18 cellular contexts compared by ENCODE assay signal in the genomic region with DNA sequence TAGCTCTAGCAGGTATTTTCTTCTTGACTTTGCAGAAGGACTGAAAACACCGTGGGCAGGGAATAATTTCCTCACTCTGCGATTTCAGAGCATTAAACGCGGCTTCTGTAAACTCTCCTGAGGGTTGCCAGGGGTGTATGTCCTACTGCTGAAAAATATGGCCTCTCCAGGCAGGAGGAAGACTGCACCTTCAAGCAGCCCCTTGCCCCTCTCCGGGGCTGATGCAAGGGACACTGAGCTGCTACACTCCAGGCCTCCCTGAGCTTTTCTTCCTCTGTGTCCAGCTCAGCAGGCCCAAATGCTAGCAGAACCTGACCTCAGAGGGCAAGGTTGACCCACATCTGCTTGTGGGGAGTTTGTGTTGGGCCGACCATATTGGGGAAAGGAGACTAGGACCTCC. TPM values are rescaled to one million over a fixed set of nuclear protein-coding genes. Genes with fewer than 3 reads are reported as not detected.
DNase-seq lines count a peak whose midpoint lies in the region; ATAC-seq and TF ChIP-seq lines count a peak whose summit lies in the region.
"Had no signal": no experiment of that assay in that cellular context is flagged by ENCODE, and none has a peak within 500 bp of the region (broad histone marks: within the 10 kb centered on the region; RNA-seq: fewer than 3 reads in every experiment).

No MANE protein-coding gene starts in this region.

- H3K4me1 ChIP-seq in CD4-positive, alpha-beta memory T cell (ENCODE audit: insufficient read depth, low read length), result peaks cover 56% of the 10 kb centered on the region
- peaks cover 0 to 9% (median 4%) of the 10 kb centered on the region in 4 donors for H3K4me1 ChIP-seq in Peyer's patch
- H3K4me1 ChIP-seq in neural progenitor cell, result no peaks in the 10 kb centered on the region
- no peaks in the 10 kb centered on the region for H3K4me1 ChIP-seq in foreskin keratinocyte
- H3K4me1 ChIP-seq: BE2C had no signal

- no peak overlapping the region for H3K9ac ChIP-seq in neural progenitor cell

- no peak for TF ChIP-seq POLR2A in Peyer's patch (IDR thresholded peaks at IDR 0.05)

- H3K27ac Mint-ChIP-seq in CD4-positive, alpha-beta memory T cell, result peak overlapping the region; percentile 88 to 98 (median 96)
- H3K27ac Mint-ChIP-seq in activated naive CD8-positive, alpha-beta T cell treated with anti-CD3 and anti-CD28 coated beads, Interleukin-2, amount 10 ng/mL, durations not matched to agents 7 days and 5 days, result peak overlapping the region; percentile 97
- H3K27ac Mint-ChIP-seq in neural progenitor cell, result peak overlapping the region; percentile 89
- H3K27ac Mint-ChIP-seq: dendritic cell treated with granulocyte-macrophage colony-stimulating factor and Interleukin-4, amounts not matched to agents 40 ng/mL and 50 ng/mL, for 4 days had no signal

- ATAC-seq in activated naive CD8-positive, alpha-beta T cell treated with anti-CD3 and anti-CD28 coated beads, Interleukin-2, amount 10 ng/mL, durations not matched to agents 7 days and 5 days (ENCODE audit: low read depth), result no peak
- ATAC-seq in HG02852 (IDR thresholded peaks at IDR 0.05; ENCODE audit: unreplicated experiment), result no peak
- ATAC-seq in foreskin keratinocyte, result no peak
- no peak for ATAC-seq in HG03025 (IDR thresholded peaks at IDR 0.05; ENCODE audit: low FRiP score, unreplicated experiment)
- ATAC-seq: esophagus mucosa, right cardiac atrium had no signal

- H3F3A ChIP-seq in neural progenitor cell (ENCODE audit: low read depth), result no peaks in the 10 kb centered on the region

- no peaks in the 10 kb centered on the region for H3K9me3 ChIP-seq in CD4-positive, alpha-beta memory T cell (ENCODE audit: control insufficient read depth in 1 of 2, low read length in 2 of 2)
- H3K9me3 ChIP-seq in Peyer's patch (no peaks in the 10 kb centered on the region), neural progenitor cell (ENCODE audit: low read depth) (no peaks in the 10 kb centered on the region)
- H3K9me3 ChIP-seq: BE2C, neutrophil, thoracic aorta had no signal

- H2AFZ ChIP-seq in neural progenitor cell (replicated peaks), result no peak overlapping the region

- H3K4me3 Mint-ChIP-seq in CD4-positive, alpha-beta memory T cell, result peak overlapping the region; percentile 93 to 98 (median 96)
- peak overlapping the region; percentile 87 for H3K4me3 Mint-ChIP-seq in activated naive CD8-positive, alpha-beta T cell treated with anti-CD3 and anti-CD28 coated beads, Interleukin-2, amount 10 ng/mL, durations not matched to agents 7 days and 5 days
- no peak overlapping the region for H3K4me3 Mint-ChIP-seq in neural progenitor cell
- H3K4me3 Mint-ChIP-seq: dendritic cell treated with granulocyte-macrophage colony-stimulating factor and Interleukin-4, amounts not matched to agents 40 ng/mL and 50 ng/mL, for 4 days had no signal

- CTCF ChIA-PET in CD4-positive, alpha-beta memory T cell (lab: Charles Lee; ENCODE audit: partially characterized antibody), result no interaction called here

- no peaks in the 10 kb centered on the region for H3K27me3 Mint-ChIP-seq in CD4-positive, alpha-beta memory T cell
- no peaks in the 10 kb centered on the region for H3K27me3 Mint-ChIP-seq in activated naive CD8-positive, alpha-beta T cell treated with anti-CD3 and anti-CD28 coated beads, Interleukin-2, amount 10 ng/mL, durations not matched to agents 7 days and 5 days
- H3K27me3 Mint-ChIP-seq in neural progenitor cell (ENCODE audit: insufficient read depth, low read depth), result peaks cover 10% of the 10 kb centered on the region

- TF ChIP-seq CTCF in Peyer's patch (IDR thresholded peaks at IDR 0.05) (no peak), neural progenitor cell (IDR thresholded peaks at IDR 0.05) (no peak), foreskin keratinocyte (conservative IDR thresholded peaks at IDR 0.05) (no peak)

- no peaks in the 10 kb centered on the region for H3K27me3 ChIP-seq in CD4-positive, alpha-beta memory T cell (ENCODE audit: insufficient read depth, low read length)
- H3K27me3 ChIP-seq in Peyer's patch (no peaks in the 10 kb centered on the region), neural progenitor cell (peaks cover 2% of the 10 kb centered on the region), foreskin keratinocyte (no peaks in the 10 kb centered on the region)
- H3K27me3 ChIP-seq: BE2C had no signal

- H3K4me1 Mint-ChIP-seq in CD4-positive, alpha-beta memory T cell, result peaks cover 39 to 70% (median 51%) of the 10 kb centered on the region in 4 donors
- H3K4me1 Mint-ChIP-seq in activated naive CD8-positive, alpha-beta T cell treated with anti-CD3 and anti-CD28 coated beads, Interleukin-2, amount 10 ng/mL, durations not matched to agents 7 days and 5 days, result peaks cover 51% of the 10 kb centered on the region
- peaks cover 14% of the 10 kb centered on the region for H3K4me1 Mint-ChIP-seq in neural progenitor cell

- peaks cover 0 to 3% (median 0%) of the 10 kb centered on the region in 8 donors for H3K9me3 Mint-ChIP-seq in CD4-positive, alpha-beta memory T cell
- H3K9me3 Mint-ChIP-seq in activated naive CD8-positive, alpha-beta T cell treated with anti-CD3 and anti-CD28 coated beads, Interleukin-2, amount 10 ng/mL, durations not matched to agents 7 days and 5 days, result peaks cover 1% of the 10 kb centered on the region
- peaks cover 3% of the 10 kb centered on the region for H3K9me3 Mint-ChIP-seq in neural progenitor cell

- peaks cover 44 to 59% of the 10 kb centered on the region in 2 donors for H3K36me3 Mint-ChIP-seq in CD4-positive, alpha-beta memory T cell
- peaks cover 38% of the 10 kb centered on the region for H3K36me3 Mint-ChIP-seq in activated naive CD8-positive, alpha-beta T cell treated with anti-CD3 and anti-CD28 coated beads, Interleukin-2, amount 10 ng/mL, durations not matched to agents 7 days and 5 days
- no peaks in the 10 kb centered on the region for H3K36me3 Mint-ChIP-seq in neural progenitor cell

- DNase-seq in CD4-positive, alpha-beta memory T cell, result no peak
- DNase-seq in Peyer's patch (no peak), neural progenitor cell (ENCODE audit: low spot score) (no peak), foreskin keratinocyte (no peak)
- peak; percentile 44 for DNase-seq in activated naive CD8-positive, alpha-beta T cell treated with anti-CD3 and anti-CD28 coated beads, Interleukin-2, amount 10 ng/mL, durations not matched to agents 7 days and 5 days
- DNase-seq: activated effector memory CD4-positive, alpha-beta T cell treated with Interleukin-2 at 50 U/mL for 16 hours; BE2C; HCEC 1CT; NCI-H1417 treated with DMSO at 0.1 percent for 48 hours; NCI-H226; right cardiac atrium had no signal

- H3K79me2 ChIP-seq in neural progenitor cell (ENCODE audit: low read depth), result no peaks in the 10 kb centered on the region

- H3K4me3 ChIP-seq in CD4-positive, alpha-beta memory T cell (ENCODE audit: low read length in 2 of 2), result peak overlapping the region; percentile 92 to 99
- H3K4me3 ChIP-seq in Peyer's patch, result peak overlapping the region; percentile 14 to 43 (median 33)
- H3K4me3 ChIP-seq in neural progenitor cell, result no peak overlapping the region
- H3K4me3 ChIP-seq: thoracic aorta had no signal

- intact Hi-C loops in CD4-positive, alpha-beta memory T cell (cut with micrococcal nuclease), result no loop called here

- no peaks in the 10 kb centered on the region for H4K20me1 ChIP-seq in neural progenitor cell (ENCODE audit: low read depth)

- H3K27ac ChIP-seq in CD4-positive, alpha-beta memory T cell (ENCODE audit: low read depth, low read length), result peak overlapping the region; percentile 92
- peak overlapping the region; percentile 30 to 73 (median 58) for H3K27ac ChIP-seq in Peyer's patch
- no peak overlapping the region for H3K27ac ChIP-seq in neural progenitor cell
- no peak overlapping the region for H3K27ac ChIP-seq in foreskin keratinocyte
- H3K27ac ChIP-seq: neutrophil, thoracic aorta had no signal

- POLR2A ChIA-PET in CD4-positive, alpha-beta memory T cell (lab: Charles Lee; ENCODE audit: partially characterized antibody), result interaction anchor here (1.0 to 1.5 kb wide), 2 partner anchors 32 to 62 kb away, joined by 3 to 4 read pairs; no protein-coding TSS in a partner anchor
- POLR2A ChIA-PET in activated naive CD8-positive, alpha-beta T cell treated with anti-CD3 and anti-CD28 coated beads, Interleukin-2, amount 10 ng/mL, durations not matched to agents 7 days and 5 days (lab: Charles Lee), result interaction anchor here (0.9 to 2.6 kb wide), 3 partner anchors 68 to 138 kb away, joined by 3 to 10 read pairs (median 3); no protein-coding TSS in a partner anchor

- peaks cover 14% of the 10 kb centered on the region for H3K36me3 ChIP-seq in CD4-positive, alpha-beta memory T cell (ENCODE audit: insufficient read depth, low read length)
- H3K36me3 ChIP-seq in Peyer's patch, result no peaks in the 10 kb centered on the region
- no peaks in the 10 kb centered on the region for H3K36me3 ChIP-seq in neural progenitor cell
- H3K36me3 ChIP-seq: BE2C, neutrophil, thoracic aorta had no signal

- no peak overlapping the region for H3K4me2 ChIP-seq in neural progenitor cell

RNA-seq across cellular contexts. Expression of gene CD6, which starts 2.2 kb away (rescaled TPM):
- total RNA-seq in CD4-positive, alpha-beta memory T cell, result 100 to 1,000 TPM; 414 to 428 TPM
- 100 to 1,000 TPM; 281 to 298 TPM for polyA plus RNA-seq in CD4-positive, alpha-beta memory T cell
- total RNA-seq in Peyer's patch (10 to 100 TPM in 1 of 4 donors, 1 to 10 TPM in 3; 3.3 to 15.7 (median 4.7) TPM), neural progenitor cell (ENCODE audit: low replicate concordance) (not detected in 2 replicates), foreskin keratinocyte (0.14 and 0.18 TPM in 2 replicates)
- total RNA-seq in activated naive CD8-positive, alpha-beta T cell treated with anti-CD3 and anti-CD28 coated beads, Interleukin-2, amount 10 ng/mL, durations not matched to agents 7 days and 5 days, result 100 to 1,000 TPM; 274 to 285 TPM
- polyA plus RNA-seq in foreskin keratinocyte, result 0.07 and 0.16 TPM in 2 replicates
- total RNA-seq: LHCN-M2 had no signal

RNA-seq across cellular contexts. Expression of gene SLC15A3, which starts 21.7 kb away (rescaled TPM):
- 1 to 10 TPM; 4.6 to 5.4 TPM for total RNA-seq in CD4-positive, alpha-beta memory T cell
- polyA plus RNA-seq in CD4-positive, alpha-beta memory T cell, result under 1 TPM in 1 of 2 donors, not detected in 1; 0.29 TPM
- 10 to 100 TPM in 1 of 4 donors, 1 to 10 TPM in 3; 3.7 to 61.9 (median 8.8) TPM for total RNA-seq in Peyer's patch
- total RNA-seq in activated naive CD8-positive, alpha-beta T cell treated with anti-CD3 and anti-CD28 coated beads, Interleukin-2, amount 10 ng/mL, durations not matched to agents 7 days and 5 days, result 1 to 10 TPM; 7.2 to 7.4 TPM
- total RNA-seq in neural progenitor cell (ENCODE audit: low replicate concordance), result 1.4 and 3.3 TPM in 2 replicates
- 2.6 and 7.5 TPM in 2 replicates for total RNA-seq in foreskin keratinocyte
- polyA plus RNA-seq in foreskin keratinocyte, result 2.4 and 10.3 TPM in 2 replicates

RNA-seq across cellular contexts. Expression of gene TMEM132A, which starts 49.4 kb away (rescaled TPM):
- under 1 TPM; 0.78 to 0.93 TPM for total RNA-seq in CD4-positive, alpha-beta memory T cell
- not detected for polyA plus RNA-seq in CD4-positive, alpha-beta memory T cell
- total RNA-seq in Peyer's patch (10 to 100 TPM in 1 of 4 donors, 1 to 10 TPM in 3; 1.6 to 28.9 (median 4.0) TPM), neural progenitor cell (ENCODE audit: low replicate concordance) (34.0 and 77.2 TPM in 2 replicates), foreskin keratinocyte (79.5 and 103 TPM in 2 replicates)
- 1 to 10 TPM in 1 of 2 experiments, under 1 TPM in 1; 0.80 to 1.3 TPM for total RNA-seq in activated naive CD8-positive, alpha-beta T cell treated with anti-CD3 and anti-CD28 coated beads, Interleukin-2, amount 10 ng/mL, durations not matched to agents 7 days and 5 days
- 73.2 and 93.9 TPM in 2 replicates for polyA plus RNA-seq in foreskin keratinocyte

RNA-seq across cellular contexts. Expression of gene TMEM109, which starts 59.7 kb away (rescaled TPM):
- 10 to 100 TPM; 66.9 to 68.0 TPM for total RNA-seq in CD4-positive, alpha-beta memory T cell
- 100 to 1,000 TPM; 195 to 333 TPM for polyA plus RNA-seq in CD4-positive, alpha-beta memory T cell
- total RNA-seq in Peyer's patch, result 10 to 100 TPM; 26.3 to 40.5 (median 36.6) TPM
- total RNA-seq in activated naive CD8-positive, alpha-beta T cell treated with anti-CD3 and anti-CD28 coated beads, Interleukin-2, amount 10 ng/mL, durations not matched to agents 7 days and 5 days, result 100 to 1,000 TPM in 1 of 2 experiments, 10 to 100 TPM in 1; 97.8 to 102 TPM
- 22.4 and 23.6 TPM in 2 replicates for total RNA-seq in neural progenitor cell (ENCODE audit: low replicate concordance)
- 61.9 and 67.3 TPM in 2 replicates for total RNA-seq in foreskin keratinocyte
- 71.2 and 75.8 TPM in 2 replicates for polyA plus RNA-seq in foreskin keratinocyte

Comparison
In these comparisons a context has a peak if more than half of its experiments do, and no peak if none do; other contexts are left out.
1. H3K27ac ChIP-seq: peak in CD4-positive, alpha-beta memory T cell (single experiment) and Peyer's patch (4 of 4); none in neural progenitor cell (single experiment) and foreskin keratinocyte (single experiment).
2. RNA of gene CD6, which starts 2.2 kb away (total RNA-seq): 414 to 428 TPM in CD4-positive, alpha-beta memory T cell and 274 to 285 TPM in activated naive CD8-positive, alpha-beta T cell treated with anti-CD3 and anti-CD28 coated beads, Interleukin-2, amount 10 ng/mL, durations not matched to agents 7 days and 5 days; 3.3 to 15.7 TPM in Peyer's patch, 0.14 to 0.18 TPM in foreskin keratinocyte and not detected in neural progenitor cell; every median in the first group is over 10 times any median in the second.
3. Peak in every context shown above with its lines, with median percentiles within 50 percentile points of each other: H3K27ac Mint-ChIP-seq.